1 cellular context compared by ENCODE assay signal in genomic region chr13:36129539-36129938, GRCh38.
TF ChIP-seq lines count a peak whose summit lies in the region.

No MANE protein-coding gene starts in this region.

TF ChIP-seq in GM23338, 12 proteins besides CTCF, POLR2A, EP300 and RAD21 (continued from another document):
- TF ChIP-seq REST (IDR thresholded peaks at IDR 0.05; ENCODE audit: unreplicated experiment) (no peak), NANOG (IDR thresholded peaks at IDR 0.05; ENCODE audit: borderline replicate concordance) (no peak), ZNF462 (CRISPR knock-in tag; IDR thresholded peaks at IDR 0.05) (no peak), EZH2 (IDR thresholded peaks at IDR 0.05; ENCODE audit: low read depth, unreplicated experiment) (no peak), CREB1 (CRISPR knock-in tag; IDR thresholded peaks at IDR 0.05; ENCODE audit: low read depth) (no peak), ZNF114 (CRISPR knock-in tag; IDR thresholded peaks at IDR 0.05) (no peak), POLR2AphosphoS5 (IDR thresholded peaks at IDR 0.05; ENCODE audit: low read depth) (no peak), ETS1 (IDR thresholded peaks at IDR 0.05) (no peak)
